1 cellular context compared by ENCODE assay signal in genomic region chr1:197146108-197147095, GRCh38.
A peak's percentile ranks its signal among the peaks of the same experiment; 100 is the strongest.
TF ChIP-seq lines count a peak whose summit lies in the region.

Gene ASPM (minus strand): TSS chr1:197146669. CDS start chr1:197146437, 232 bp downstream.

TF ChIP-seq in HepG2, 621 proteins besides CTCF, POLR2A, EP300 and RAD21 (continued from another document and continues in another):
- TF ChIP-seq, protein P1, sequence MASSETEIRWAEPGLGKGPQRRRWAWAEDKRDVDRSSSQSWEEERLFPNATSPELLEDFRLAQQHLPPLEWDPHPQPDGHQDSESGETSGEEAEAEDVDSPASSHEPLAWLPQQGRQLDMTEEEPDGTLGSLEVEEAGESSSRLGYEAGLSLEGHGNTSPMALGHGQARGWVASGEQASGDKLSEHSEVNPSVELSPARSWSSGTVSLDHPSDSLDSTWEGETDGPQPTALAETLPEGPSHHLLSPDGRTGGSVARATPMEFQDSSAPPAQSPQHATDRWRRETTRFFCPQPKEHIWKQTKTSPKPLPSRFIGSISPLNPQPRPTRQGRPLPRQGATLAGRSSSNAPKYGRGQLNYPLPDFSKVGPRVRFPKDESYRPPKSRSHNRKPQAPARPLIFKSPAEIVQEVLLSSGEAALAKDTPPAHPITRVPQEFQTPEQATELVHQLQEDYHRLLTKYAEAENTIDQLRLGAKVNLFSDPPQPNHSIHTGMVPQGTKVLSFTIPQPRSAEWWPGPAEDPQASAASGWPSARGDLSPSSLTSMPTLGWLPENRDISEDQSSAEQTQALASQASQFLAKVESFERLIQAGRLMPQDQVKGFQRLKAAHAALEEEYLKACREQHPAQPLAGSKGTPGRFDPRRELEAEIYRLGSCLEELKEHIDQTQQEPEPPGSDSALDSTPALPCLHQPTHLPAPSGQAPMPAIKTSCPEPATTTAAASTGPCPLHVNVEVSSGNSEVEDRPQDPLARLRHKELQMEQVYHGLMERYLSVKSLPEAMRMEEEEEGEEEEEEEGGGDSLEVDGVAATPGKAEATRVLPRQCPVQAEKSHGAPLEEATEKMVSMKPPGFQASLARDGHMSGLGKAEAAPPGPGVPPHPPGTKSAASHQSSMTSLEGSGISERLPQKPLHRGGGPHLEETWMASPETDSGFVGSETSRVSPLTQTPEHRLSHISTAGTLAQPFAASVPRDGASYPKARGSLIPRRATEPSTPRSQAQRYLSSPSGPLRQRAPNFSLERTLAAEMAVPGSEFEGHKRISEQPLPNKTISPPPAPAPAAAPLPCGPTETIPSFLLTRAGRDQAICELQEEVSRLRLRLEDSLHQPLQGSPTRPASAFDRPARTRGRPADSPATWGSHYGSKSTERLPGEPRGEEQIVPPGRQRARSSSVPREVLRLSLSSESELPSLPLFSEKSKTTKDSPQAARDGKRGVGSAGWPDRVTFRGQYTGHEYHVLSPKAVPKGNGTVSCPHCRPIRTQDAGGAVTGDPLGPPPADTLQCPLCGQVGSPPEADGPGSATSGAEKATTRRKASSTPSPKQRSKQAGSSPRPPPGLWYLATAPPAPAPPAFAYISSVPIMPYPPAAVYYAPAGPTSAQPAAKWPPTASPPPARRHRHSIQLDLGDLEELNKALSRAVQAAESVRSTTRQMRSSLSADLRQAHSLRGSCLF (CRISPR knock-in tag; IDR thresholded peaks at IDR 0.05; ENCODE audit: borderline replicate concordance) = no peak
- TF ChIP-seq GATA4 (IDR thresholded peaks at IDR 0.05; ENCODE audit: borderline replicate concordance, low read depth) = no peak
- no peak for TF ChIP-seq ZNF605 (CRISPR knock-in tag; IDR thresholded peaks at IDR 0.05)
- TF ChIP-seq XBP1 (CRISPR knock-in tag; IDR thresholded peaks at IDR 0.05) = no peak
- no peak for TF ChIP-seq ZNF652 (CRISPR knock-in tag; IDR thresholded peaks at IDR 0.05; ENCODE audit: borderline replicate concordance, low read depth)
- no peak for TF ChIP-seq ZSCAN20 (CRISPR knock-in tag; IDR thresholded peaks at IDR 0.05; ENCODE audit: borderline replicate concordance)
- no peak for TF ChIP-seq EZH2 (conservative IDR thresholded peaks at IDR 0.05; ENCODE audit: low read depth, low read length)
- TF ChIP-seq ZFP90 (CRISPR knock-in tag; IDR thresholded peaks at IDR 0.05; ENCODE audit: borderline replicate concordance) = 0 out of 2 replicates have a peak, but pooled peaks have one; percentile 27
- 0 out of 2 replicates have a peak, but pooled peaks have one; percentile 19 for TF ChIP-seq HNF1A (IDR thresholded peaks at IDR 0.05; ENCODE audit: low read depth)
- no peak for TF ChIP-seq HNF1A (CRISPR knock-in tag; IDR thresholded peaks at IDR 0.05; ENCODE audit: borderline replicate concordance)
- TF ChIP-seq, protein P2, sequence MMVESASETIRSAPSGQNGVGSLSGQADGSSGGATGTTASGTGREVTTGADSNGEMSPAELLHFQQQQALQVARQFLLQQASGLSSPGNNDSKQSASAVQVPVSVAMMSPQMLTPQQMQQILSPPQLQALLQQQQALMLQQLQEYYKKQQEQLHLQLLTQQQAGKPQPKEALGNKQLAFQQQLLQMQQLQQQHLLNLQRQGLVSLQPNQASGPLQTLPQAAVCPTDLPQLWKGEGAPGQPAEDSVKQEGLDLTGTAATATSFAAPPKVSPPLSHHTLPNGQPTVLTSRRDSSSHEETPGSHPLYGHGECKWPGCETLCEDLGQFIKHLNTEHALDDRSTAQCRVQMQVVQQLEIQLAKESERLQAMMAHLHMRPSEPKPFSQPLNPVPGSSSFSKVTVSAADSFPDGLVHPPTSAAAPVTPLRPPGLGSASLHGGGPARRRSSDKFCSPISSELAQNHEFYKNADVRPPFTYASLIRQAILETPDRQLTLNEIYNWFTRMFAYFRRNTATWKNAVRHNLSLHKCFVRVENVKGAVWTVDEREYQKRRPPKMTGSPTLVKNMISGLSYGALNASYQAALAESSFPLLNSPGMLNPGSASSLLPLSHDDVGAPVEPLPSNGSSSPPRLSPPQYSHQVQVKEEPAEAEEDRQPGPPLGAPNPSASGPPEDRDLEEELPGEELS (CRISPR knock-in tag; IDR thresholded peaks at IDR 0.05) = 0 out of 2 replicates have a peak, but pooled peaks have one; percentile 26
- no peak for TF ChIP-seq MTF1 (CRISPR knock-in tag; IDR thresholded peaks at IDR 0.05)
- no peak for TF ChIP-seq ZNF34 (CRISPR knock-in tag; IDR thresholded peaks at IDR 0.05; ENCODE audit: borderline replicate concordance)
- TF ChIP-seq, protein P3, sequence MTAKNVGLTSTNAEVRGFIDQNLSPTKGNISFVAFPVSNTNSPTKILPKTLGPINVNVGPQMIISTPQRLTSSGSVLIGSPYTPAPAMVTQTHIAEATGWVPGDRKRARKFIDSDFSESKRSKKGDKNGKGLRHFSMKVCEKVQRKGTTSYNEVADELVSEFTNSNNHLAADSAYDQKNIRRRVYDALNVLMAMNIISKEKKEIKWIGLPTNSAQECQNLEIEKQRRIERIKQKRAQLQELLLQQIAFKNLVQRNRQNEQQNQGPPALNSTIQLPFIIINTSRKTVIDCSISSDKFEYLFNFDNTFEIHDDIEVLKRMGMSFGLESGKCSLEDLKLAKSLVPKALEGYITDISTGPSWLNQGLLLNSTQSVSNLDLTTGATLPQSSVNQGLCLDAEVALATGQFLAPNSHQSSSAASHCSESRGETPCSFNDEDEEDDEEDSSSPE (CRISPR knock-in tag; IDR thresholded peaks at IDR 0.05) = peak; percentile 99
- TF ChIP-seq, protein P4, sequence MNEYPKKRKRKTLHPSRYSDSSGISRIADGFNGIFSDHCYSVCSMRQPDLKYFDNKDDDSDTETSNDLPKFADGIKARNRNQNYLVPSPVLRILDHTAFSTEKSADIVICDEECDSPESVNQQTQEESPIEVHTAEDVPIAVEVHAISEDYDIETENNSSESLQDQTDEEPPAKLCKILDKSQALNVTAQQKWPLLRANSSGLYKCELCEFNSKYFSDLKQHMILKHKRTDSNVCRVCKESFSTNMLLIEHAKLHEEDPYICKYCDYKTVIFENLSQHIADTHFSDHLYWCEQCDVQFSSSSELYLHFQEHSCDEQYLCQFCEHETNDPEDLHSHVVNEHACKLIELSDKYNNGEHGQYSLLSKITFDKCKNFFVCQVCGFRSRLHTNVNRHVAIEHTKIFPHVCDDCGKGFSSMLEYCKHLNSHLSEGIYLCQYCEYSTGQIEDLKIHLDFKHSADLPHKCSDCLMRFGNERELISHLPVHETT (CRISPR knock-in tag; conservative IDR thresholded peaks at IDR 0.05) = no peak
- peak; percentile 63; the same call in 1 of the 2 replicates for TF ChIP-seq JUNB (CRISPR knock-in tag; IDR thresholded peaks at IDR 0.05; ENCODE audit: borderline replicate concordance)
- no peak for TF ChIP-seq ZNF207 (IDR thresholded peaks at IDR 0.05; ENCODE audit: borderline replicate concordance)
- TF ChIP-seq PHB2 (IDR thresholded peaks at IDR 0.05; ENCODE audit: partially characterized antibody) = no peak
- peak; percentile 63 for TF ChIP-seq CREB1 (IDR thresholded peaks at IDR 0.05)
- peak; percentile 66 for TF ChIP-seq CREB1 (CRISPR knock-in tag; IDR thresholded peaks at IDR 0.05)
- peak; percentile 93 for TF ChIP-seq ZNF142 (CRISPR knock-in tag; IDR thresholded peaks at IDR 0.05)
- TF ChIP-seq, protein P5, sequence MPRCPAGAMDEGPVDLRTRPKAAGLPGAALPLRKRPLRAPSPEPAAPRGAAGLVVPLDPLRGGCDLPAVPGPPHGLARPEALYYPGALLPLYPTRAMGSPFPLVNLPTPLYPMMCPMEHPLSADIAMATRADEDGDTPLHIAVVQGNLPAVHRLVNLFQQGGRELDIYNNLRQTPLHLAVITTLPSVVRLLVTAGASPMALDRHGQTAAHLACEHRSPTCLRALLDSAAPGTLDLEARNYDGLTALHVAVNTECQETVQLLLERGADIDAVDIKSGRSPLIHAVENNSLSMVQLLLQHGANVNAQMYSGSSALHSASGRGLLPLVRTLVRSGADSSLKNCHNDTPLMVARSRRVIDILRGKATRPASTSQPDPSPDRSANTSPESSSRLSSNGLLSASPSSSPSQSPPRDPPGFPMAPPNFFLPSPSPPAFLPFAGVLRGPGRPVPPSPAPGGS (CRISPR knock-in tag; IDR thresholded peaks at IDR 0.05) = no peak
- no peak for TF ChIP-seq LBX2 (CRISPR knock-in tag; IDR thresholded peaks at IDR 0.05; ENCODE audit: borderline replicate concordance)
- no peak for TF ChIP-seq TEAD3 (CRISPR knock-in tag; optimal IDR thresholded peaks at IDR 0.05; ENCODE audit: borderline replicate concordance)
- no peak for TF ChIP-seq PATZ1 (CRISPR knock-in tag; IDR thresholded peaks at IDR 0.05)
- TF ChIP-seq ZBTB7A (CRISPR knock-in tag; IDR thresholded peaks at IDR 0.05) = no peak
- TF ChIP-seq MTF2 (CRISPR knock-in tag; IDR thresholded peaks at IDR 0.05; ENCODE audit: borderline replicate concordance) = no peak
- no peak for TF ChIP-seq FOXK2 (IDR thresholded peaks at IDR 0.05)
- peak; percentile 80 for TF ChIP-seq MXD4 (CRISPR knock-in tag; IDR thresholded peaks at IDR 0.05)
- no peak for TF ChIP-seq ZNF24 (IDR thresholded peaks at IDR 0.05)
- TF ChIP-seq SIX1 (CRISPR knock-in tag; IDR thresholded peaks at IDR 0.05; ENCODE audit: borderline replicate concordance) = no peak
- TF ChIP-seq HOXA5 (CRISPR knock-in tag; IDR thresholded peaks at IDR 0.05) = no peak
- peak; percentile 40; the same call in 1 of the 2 replicates for TF ChIP-seq ZNF768 (CRISPR knock-in tag; IDR thresholded peaks at IDR 0.05)
- TF ChIP-seq JUND (CRISPR knock-in tag; IDR thresholded peaks at IDR 0.05) = no peak
